In genomic region chr1:39776886-39777683, GRCh38 we compare ENCODE assay signal across 18 cellular contexts. TPM values are rescaled to one million over a fixed set of nuclear protein-coding genes. Genes with fewer than 3 reads are reported as not detected.
DNase-seq lines count a peak whose midpoint lies in the region; ATAC-seq lines count a peak whose summit lies in the region.
"Had no signal": no experiment of that assay in that cellular context is flagged by ENCODE, and none has a peak within 500 bp of the region (broad histone marks: within the 10 kb centered on the region; RNA-seq: fewer than 3 reads in every experiment).

No MANE protein-coding gene starts in this region.

- no peaks in the 10 kb centered on the region for H3K36me3 ChIP-seq in SJCRH30
- H3K36me3 ChIP-seq in effector memory CD4-positive, alpha-beta T cell (ENCODE audit: control insufficient read depth, insufficient read depth, low read length) = no peaks in the 10 kb centered on the region
- H3K36me3 ChIP-seq: BE2C had no signal

- H3K27ac Mint-ChIP-seq in T-helper 1 cell treated with Interleukin-12 subunit alpha and Interleukin-12 subunit beta and Interleukin-4 antibody, amounts not matched to agents 30 μg/mL and 1 μg/mL, for 36 hours = peak overlapping the region; percentile 31
- peak overlapping the region; percentile 80 for H3K27ac Mint-ChIP-seq in memory B cell

- H3K36me3 Mint-ChIP-seq in T-helper 1 cell treated with Interleukin-12 subunit alpha and Interleukin-12 subunit beta and Interleukin-4 antibody, amounts not matched to agents 30 μg/mL and 1 μg/mL, for 36 hours (ENCODE audit: low read depth) = no peaks in the 10 kb centered on the region
- no peaks in the 10 kb centered on the region for H3K36me3 Mint-ChIP-seq in memory B cell
- H3K36me3 Mint-ChIP-seq: CD8-positive, alpha-beta memory T cell had no signal

- ATAC-seq in memory B cell (ENCODE audit: low read depth) = no peak
- ATAC-seq in HG02840 (IDR thresholded peaks at IDR 0.05; ENCODE audit: low FRiP score, unreplicated experiment) = no peak
- ATAC-seq in GM18868 (IDR thresholded peaks at IDR 0.05; ENCODE audit: unreplicated experiment) = no peak

- H3K27me3 Mint-ChIP-seq in T-helper 1 cell treated with Interleukin-12 subunit alpha and Interleukin-12 subunit beta and Interleukin-4 antibody, amounts not matched to agents 30 μg/mL and 1 μg/mL, for 36 hours (ENCODE audit: low read depth) = peaks cover 6% of the 10 kb centered on the region
- H3K27me3 Mint-ChIP-seq in memory B cell = no peaks in the 10 kb centered on the region
- H3K27me3 Mint-ChIP-seq: CD8-positive, alpha-beta memory T cell had no signal

- H3K27me3 ChIP-seq in SJCRH30 = no peaks in the 10 kb centered on the region
- no peaks in the 10 kb centered on the region for H3K27me3 ChIP-seq in effector memory CD4-positive, alpha-beta T cell (replicated peaks; ENCODE audit: control insufficient read depth, insufficient read depth, low read length, poor library complexity, severe bottlenecking)
- H3K27me3 ChIP-seq: BE2C had no signal

- no peaks in the 10 kb centered on the region for H3K4me1 Mint-ChIP-seq in T-helper 1 cell treated with Interleukin-12 subunit alpha and Interleukin-12 subunit beta and Interleukin-4 antibody, amounts not matched to agents 30 μg/mL and 1 μg/mL, for 36 hours (ENCODE audit: low read depth)
- H3K4me1 Mint-ChIP-seq in memory B cell = peaks cover 13% of the 10 kb centered on the region
- H3K4me1 Mint-ChIP-seq: CD8-positive, alpha-beta memory T cell had no signal

- no peaks in the 10 kb centered on the region for H3K9me3 ChIP-seq in SJCRH30 (replicated peaks)
- no peaks in the 10 kb centered on the region for H3K9me3 ChIP-seq in effector memory CD4-positive, alpha-beta T cell (ENCODE audit: control insufficient read depth, low read length)
- H3K9me3 ChIP-seq: BE2C had no signal

- H3K9me3 Mint-ChIP-seq in T-helper 1 cell treated with Interleukin-12 subunit alpha and Interleukin-12 subunit beta and Interleukin-4 antibody, amounts not matched to agents 30 μg/mL and 1 μg/mL, for 36 hours = no peaks in the 10 kb centered on the region
- no peaks in the 10 kb centered on the region for H3K9me3 Mint-ChIP-seq in memory B cell
- H3K9me3 Mint-ChIP-seq: CD8-positive, alpha-beta memory T cell had no signal

- H3K27ac ChIP-seq in SJCRH30 = peak overlapping the region; percentile 31
- no peak overlapping the region for H3K27ac ChIP-seq in effector memory CD4-positive, alpha-beta T cell (ENCODE audit: insufficient read depth, low read length, poor library complexity, severe bottlenecking)
- H3K27ac ChIP-seq: RWPE1 had no signal

- H3K4me3 ChIP-seq in SJCRH30 = no peak overlapping the region
- H3K4me3 ChIP-seq in effector memory CD4-positive, alpha-beta T cell (ENCODE audit: insufficient read depth, low read depth, low read length, poor library complexity, severe bottlenecking) = no peak overlapping the region

- peaks cover 15% of the 10 kb centered on the region for H3K4me1 ChIP-seq in SJCRH30
- H3K4me1 ChIP-seq in effector memory CD4-positive, alpha-beta T cell (ENCODE audit: control insufficient read depth, insufficient read depth, low read length, poor library complexity, severe bottlenecking) = no peaks in the 10 kb centered on the region
- H3K4me1 ChIP-seq: BE2C had no signal

- no peak overlapping the region for H3K4me3 Mint-ChIP-seq in T-helper 1 cell treated with Interleukin-12 subunit alpha and Interleukin-12 subunit beta and Interleukin-4 antibody, amounts not matched to agents 30 μg/mL and 1 μg/mL, for 36 hours
- H3K4me3 Mint-ChIP-seq in memory B cell = no peak overlapping the region
- H3K4me3 Mint-ChIP-seq: CD8-positive, alpha-beta memory T cell had no signal

- DNase-seq in T-helper 1 cell (no peak), SJCRH30 (no peak), memory B cell (ENCODE audit: low spot score in 2 of 2) (no peak), NCI-H748 treated with DMSO at 0.1 percent for 48 hours (lab: John Stamatoyannopoulos, UW) (no peak)
- no peak for DNase-seq in effector memory CD4-positive, alpha-beta T cell
- DNase-seq: 8988T, BE2C, DMS79 treated with DMSO at 0.1 percent for 48 hours, GF-D8, GOT3, NCI-H187, NCI-H226, NCI-H526 had no signal

RNA-seq across cellular contexts. Expression of gene OXCT2, which starts 5.9 kb away (rescaled TPM):
- 3.8 and 4.3 TPM in 2 replicates for total RNA-seq in SJCRH30 (2014; rRNA removed; shearing (Covaris generic))

RNA-seq across cellular contexts. Expression of gene BMP8B, which starts 11.6 kb away (rescaled TPM):
- total RNA-seq in SJCRH30 (2014; rRNA removed; shearing (Covaris generic)) = 12.2 and 12.6 TPM in 2 replicates

RNA-seq across cellular contexts. Expression of gene PPIE, which starts 38.4 kb away (rescaled TPM):
- total RNA-seq in SJCRH30 (2014; rRNA removed; shearing (Covaris generic)) = 62.2 and 64.0 TPM in 2 replicates
